1 cellular context compared by ENCODE assay signal in genomic region chr2:158761626-158762025, GRCh38.
TF ChIP-seq lines count a peak whose summit lies in the region.

No MANE protein-coding gene starts in this region.

TF ChIP-seq in H1, 55 proteins besides CTCF, POLR2A, EP300 and RAD21:
- TF ChIP-seq SUZ12 (IDR thresholded peaks at IDR 0.05; ENCODE audit: low read length) (no peak), BCL11A (IDR thresholded peaks at IDR 0.05; ENCODE audit: low read depth in 2 of 2, low read length in 2 of 2) (no peak), CTBP2 (IDR thresholded peaks at IDR 0.05; ENCODE audit: borderline replicate concordance, insufficient read depth, insufficient read length, low read length) (no peak), SIRT6 (IDR thresholded peaks at IDR 0.05; ENCODE audit: low read length) (no peak), TAF1 (IDR thresholded peaks at IDR 0.05; ENCODE audit: low read depth, low read length) (no peak), CEBPB (IDR thresholded peaks at IDR 0.05; ENCODE audit: low read depth, low read length) (no peak), TAF7 (optimal IDR thresholded peaks at IDR 0.05; ENCODE audit: borderline replicate concordance, low read depth, low read length) (no peak), HDAC6 (IDR thresholded peaks at IDR 0.05; ENCODE audit: low read depth, low read length) (no peak), RXRA (IDR thresholded peaks at IDR 0.05; ENCODE audit: insufficient read depth, low read depth, low read length) (no peak), BRCA1 (IDR thresholded peaks at IDR 0.05; ENCODE audit: low read depth, low read length) (no peak), ZNF274 (IDR thresholded peaks at IDR 0.05; ENCODE audit: borderline replicate concordance, extremely low read depth, low read length) (no peak), SIX5 (IDR thresholded peaks at IDR 0.05; ENCODE audit: low read depth, low read length) (no peak), USF2 (IDR thresholded peaks at IDR 0.05; ENCODE audit: low read length) (no peak), KDM4A (IDR thresholded peaks at IDR 0.05; ENCODE audit: low read depth, low read length, severe bottlenecking) (no peak)
